Comparison of ENCODE assay signal across 15 cellular contexts in the genomic region with DNA sequence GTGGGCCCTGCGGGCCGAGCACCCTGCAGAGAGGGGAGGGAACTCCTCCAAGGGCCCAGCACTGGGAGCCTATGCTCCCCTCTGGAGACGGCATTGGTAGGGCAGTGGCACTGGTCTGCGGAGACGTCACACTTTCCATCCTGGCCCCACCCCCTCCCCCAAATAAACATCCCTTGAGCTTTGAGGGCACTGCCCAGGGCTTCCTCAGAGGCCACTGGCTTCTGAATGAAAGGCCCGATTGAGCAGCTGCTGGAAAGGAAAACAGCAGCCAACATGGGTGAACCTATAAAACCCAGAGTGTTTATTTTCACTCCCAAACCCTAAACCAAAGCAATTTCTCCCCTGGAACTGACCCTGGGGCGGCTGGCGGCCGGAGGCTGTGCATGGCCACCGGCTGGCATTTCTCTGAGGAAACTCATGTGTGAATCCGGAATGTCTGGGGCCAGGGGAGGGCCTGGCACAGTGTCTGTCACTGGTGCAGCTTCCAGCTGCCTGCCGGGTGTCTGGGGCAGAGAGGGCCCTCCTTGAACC.
DNase-seq lines count a peak whose midpoint lies in the region; ATAC-seq and TF ChIP-seq lines count a peak whose summit lies in the region.
"Had no signal": no experiment of that assay in that cellular context is flagged by ENCODE, and none has a peak within 500 bp of the region (broad histone marks: within the 10 kb centered on the region; RNA-seq: fewer than 3 reads in every experiment).

No MANE protein-coding gene starts in this region.

- POLR2A ChIA-PET in SK-N-SH (lab: Yijun Ruan, JAX): no interaction called here

- H3K4me3 ChIP-seq in aorta (ENCODE audit: low read length in 2 of 2): no peak overlapping the region
- H3K4me3 ChIP-seq in SK-N-SH (ENCODE audit: low read depth in 2 of 2, low read length in 1 of 2): no peak overlapping the region

- H2AFZ ChIP-seq in SK-N-SH (ENCODE audit: low read depth): no peak overlapping the region

- no peak for TF ChIP-seq CTCF in SK-N-SH (IDR thresholded peaks at IDR 0.05)

- peak; percentile 11 to 20 for DNase-seq in SHP77 (lab: John Stamatoyannopoulos, UW)
- no peak for DNase-seq in SHP77 treated with DMSO at 0.1 percent for 48 hours (lab: John Stamatoyannopoulos, UW)
- peak; percentile 58 for DNase-seq in foreskin melanocyte
- DNase-seq in myocyte (ENCODE audit: low read depth): peak; percentile 18
- no peak for DNase-seq in aorta
- DNase-seq in effector CD8-positive, alpha-beta T cell (lab: John Stamatoyannopoulos, UW): no peak
- no peak for DNase-seq in SK-N-SH
- no peak for DNase-seq in T1000 (lab: John Stamatoyannopoulos, UW)
- DNase-seq: activated CD4-positive, alpha-beta T cell treated with anti-CD3 and anti-CD28 coated beads for 1 hour; GDM1; NCI-H1105; PC-3; right cardiac atrium; stimulated activated naive B cell treated with anti-CD40 and anti-IgM and Interleukin-4, amounts not matched to agents 10 μg/mL and 1 μg/mL and 100 μg/mL, for 72 hours; T-helper 1 cell had no signal

- H3K27ac ChIP-seq in aorta (ENCODE audit: low read depth in 1 of 2, low read length in 2 of 2): no peak overlapping the region
- no peak overlapping the region for H3K27ac ChIP-seq in SK-N-SH (ENCODE audit: low read depth in 2 of 2, low read length in 1 of 2)

- H3F3A ChIP-seq in SK-N-SH (replicated peaks; ENCODE audit: insufficient read depth): no peaks in the 10 kb centered on the region

- CTCF ChIA-PET in SK-N-SH (lab: Yijun Ruan, JAX): no interaction called here

- H3K4me2 ChIP-seq in SK-N-SH: no peak overlapping the region

- no peaks in the 10 kb centered on the region for H3K9me3 ChIP-seq in aorta (ENCODE audit: control insufficient read depth, low read length)
- no peaks in the 10 kb centered on the region for H3K9me3 ChIP-seq in SK-N-SH

- H3K9me2 ChIP-seq in SK-N-SH: no peaks in the 10 kb centered on the region

- H3K79me2 ChIP-seq in SK-N-SH (ENCODE audit: insufficient read depth): no peaks in the 10 kb centered on the region

- WGBS in aorta, 2 donors: 62 to 69% methylated on average over 12 of the region's 12 CpGs
- WGBS in SK-N-SH (ENCODE audit: low lambda C conversion rate): 68% methylated on average over 4 of the region's 12 CpGs

- H3K36me3 ChIP-seq in aorta (ENCODE audit: control insufficient read depth in 1 of 2, insufficient read depth in 2 of 2, low read length in 1 of 2) (no peaks in the 10 kb centered on the region), SK-N-SH (replicated peaks in 1 of 2; ENCODE audit: control insufficient read depth in 1 of 2, insufficient read depth in 2 of 2, low read length in 1 of 2) (no peaks in the 10 kb centered on the region)

- H3K4me1 ChIP-seq in aorta (ENCODE audit: control insufficient read depth in 1 of 2, insufficient read depth in 2 of 2, low read length in 2 of 2) (no peaks in the 10 kb centered on the region), SK-N-SH (ENCODE audit: control insufficient read depth in 1 of 2, insufficient read depth in 2 of 2, low read depth in 1 of 2, low read length in 1 of 2) (no peaks in the 10 kb centered on the region; a peak in 1 of 4 replicates)

- no peaks in the 10 kb centered on the region for H4K20me1 ChIP-seq in SK-N-SH (ENCODE audit: insufficient read depth)

- H3K27me3 ChIP-seq in aorta (ENCODE audit: control insufficient read depth in 1 of 2, insufficient read depth in 2 of 2, low read length in 1 of 2) (no peaks in the 10 kb centered on the region), SK-N-SH (ENCODE audit: insufficient read depth) (no peaks in the 10 kb centered on the region; the same call in 1 of the 2 replicates)

- TF ChIP-seq RAD21 in SK-N-SH (IDR thresholded peaks at IDR 0.05; ENCODE audit: low read length): no peak

- H3K9ac ChIP-seq in SK-N-SH: no peak overlapping the region

- intact Hi-C loops in aorta (cut with DNase I): no loop called here

- peak; percentile 20 for ATAC-seq in aorta (ENCODE audit: low FRiP score)
- ATAC-seq: PC-3; stimulated activated naive B cell treated with anti-CD40 and anti-IgM and Interleukin-4, amounts not matched to agents 10 μg/mL and 1 μg/mL and 100 μg/mL, for 72 hours had no signal

- no peak for TF ChIP-seq EP300 in SK-N-SH (IDR thresholded peaks at IDR 0.05; ENCODE audit: borderline replicate concordance in 1 of 2, low read depth in 1 of 2, low read length in 1 of 2)

TF ChIP-seq in SK-N-SH, 30 proteins besides CTCF, POLR2A, EP300 and RAD21:
- TF ChIP-seq, protein P1, sequence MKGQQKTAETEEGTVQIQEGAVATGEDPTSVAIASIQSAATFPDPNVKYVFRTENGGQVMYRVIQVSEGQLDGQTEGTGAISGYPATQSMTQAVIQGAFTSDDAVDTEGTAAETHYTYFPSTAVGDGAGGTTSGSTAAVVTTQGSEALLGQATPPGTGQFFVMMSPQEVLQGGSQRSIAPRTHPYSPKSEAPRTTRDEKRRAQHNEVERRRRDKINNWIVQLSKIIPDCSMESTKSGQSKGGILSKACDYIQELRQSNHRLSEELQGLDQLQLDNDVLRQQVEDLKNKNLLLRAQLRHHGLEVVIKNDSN (IDR thresholded peaks at IDR 0.05; ENCODE audit: borderline replicate concordance, low read depth): no peak
- TF ChIP-seq, protein P2, sequence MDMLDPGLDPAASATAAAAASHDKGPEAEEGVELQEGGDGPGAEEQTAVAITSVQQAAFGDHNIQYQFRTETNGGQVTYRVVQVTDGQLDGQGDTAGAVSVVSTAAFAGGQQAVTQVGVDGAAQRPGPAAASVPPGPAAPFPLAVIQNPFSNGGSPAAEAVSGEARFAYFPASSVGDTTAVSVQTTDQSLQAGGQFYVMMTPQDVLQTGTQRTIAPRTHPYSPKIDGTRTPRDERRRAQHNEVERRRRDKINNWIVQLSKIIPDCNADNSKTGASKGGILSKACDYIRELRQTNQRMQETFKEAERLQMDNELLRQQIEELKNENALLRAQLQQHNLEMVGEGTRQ (IDR thresholded peaks at IDR 0.05; ENCODE audit: borderline replicate concordance, low read depth, low read length): no peak
- no peak for TF ChIP-seq RCOR1 (IDR thresholded peaks at IDR 0.05; ENCODE audit: low read length)
- no peak for TF ChIP-seq FOXM1 (IDR thresholded peaks at IDR 0.05; ENCODE audit: low read depth)
- TF ChIP-seq YY1 (IDR thresholded peaks at IDR 0.05; ENCODE audit: low read depth): no peak
- TF ChIP-seq, protein P3, sequence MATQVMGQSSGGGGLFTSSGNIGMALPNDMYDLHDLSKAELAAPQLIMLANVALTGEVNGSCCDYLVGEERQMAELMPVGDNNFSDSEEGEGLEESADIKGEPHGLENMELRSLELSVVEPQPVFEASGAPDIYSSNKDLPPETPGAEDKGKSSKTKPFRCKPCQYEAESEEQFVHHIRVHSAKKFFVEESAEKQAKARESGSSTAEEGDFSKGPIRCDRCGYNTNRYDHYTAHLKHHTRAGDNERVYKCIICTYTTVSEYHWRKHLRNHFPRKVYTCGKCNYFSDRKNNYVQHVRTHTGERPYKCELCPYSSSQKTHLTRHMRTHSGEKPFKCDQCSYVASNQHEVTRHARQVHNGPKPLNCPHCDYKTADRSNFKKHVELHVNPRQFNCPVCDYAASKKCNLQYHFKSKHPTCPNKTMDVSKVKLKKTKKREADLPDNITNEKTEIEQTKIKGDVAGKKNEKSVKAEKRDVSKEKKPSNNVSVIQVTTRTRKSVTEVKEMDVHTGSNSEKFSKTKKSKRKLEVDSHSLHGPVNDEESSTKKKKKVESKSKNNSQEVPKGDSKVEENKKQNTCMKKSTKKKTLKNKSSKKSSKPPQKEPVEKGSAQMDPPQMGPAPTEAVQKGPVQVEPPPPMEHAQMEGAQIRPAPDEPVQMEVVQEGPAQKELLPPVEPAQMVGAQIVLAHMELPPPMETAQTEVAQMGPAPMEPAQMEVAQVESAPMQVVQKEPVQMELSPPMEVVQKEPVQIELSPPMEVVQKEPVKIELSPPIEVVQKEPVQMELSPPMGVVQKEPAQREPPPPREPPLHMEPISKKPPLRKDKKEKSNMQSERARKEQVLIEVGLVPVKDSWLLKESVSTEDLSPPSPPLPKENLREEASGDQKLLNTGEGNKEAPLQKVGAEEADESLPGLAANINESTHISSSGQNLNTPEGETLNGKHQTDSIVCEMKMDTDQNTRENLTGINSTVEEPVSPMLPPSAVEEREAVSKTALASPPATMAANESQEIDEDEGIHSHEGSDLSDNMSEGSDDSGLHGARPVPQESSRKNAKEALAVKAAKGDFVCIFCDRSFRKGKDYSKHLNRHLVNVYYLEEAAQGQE (IDR thresholded peaks at IDR 0.05; ENCODE audit: low read depth, low read length): no peak
- no peak for TF ChIP-seq CHD2 (IDR thresholded peaks at IDR 0.05; ENCODE audit: low read length, partially characterized antibody)
- no peak for TF ChIP-seq TAF1 (IDR thresholded peaks at IDR 0.05; ENCODE audit: borderline replicate concordance, low read depth, low read length)
- no peak for TF ChIP-seq SMC3 (IDR thresholded peaks at IDR 0.05; ENCODE audit: low read depth, low read length)

Comparison
In these comparisons a context has a peak if more than half of its experiments do, and no peak if none do; other contexts are left out.
1. DNase-seq: peak in SHP77 (2 of 2), foreskin melanocyte (single experiment) and myocyte (single experiment); none in SHP77 treated with DMSO at 0.1 percent for 48 hours (single experiment), aorta (0 of 2), effector CD8-positive, alpha-beta T cell (single experiment), SK-N-SH (single experiment) and T1000 (single experiment).